In the genomic region with DNA sequence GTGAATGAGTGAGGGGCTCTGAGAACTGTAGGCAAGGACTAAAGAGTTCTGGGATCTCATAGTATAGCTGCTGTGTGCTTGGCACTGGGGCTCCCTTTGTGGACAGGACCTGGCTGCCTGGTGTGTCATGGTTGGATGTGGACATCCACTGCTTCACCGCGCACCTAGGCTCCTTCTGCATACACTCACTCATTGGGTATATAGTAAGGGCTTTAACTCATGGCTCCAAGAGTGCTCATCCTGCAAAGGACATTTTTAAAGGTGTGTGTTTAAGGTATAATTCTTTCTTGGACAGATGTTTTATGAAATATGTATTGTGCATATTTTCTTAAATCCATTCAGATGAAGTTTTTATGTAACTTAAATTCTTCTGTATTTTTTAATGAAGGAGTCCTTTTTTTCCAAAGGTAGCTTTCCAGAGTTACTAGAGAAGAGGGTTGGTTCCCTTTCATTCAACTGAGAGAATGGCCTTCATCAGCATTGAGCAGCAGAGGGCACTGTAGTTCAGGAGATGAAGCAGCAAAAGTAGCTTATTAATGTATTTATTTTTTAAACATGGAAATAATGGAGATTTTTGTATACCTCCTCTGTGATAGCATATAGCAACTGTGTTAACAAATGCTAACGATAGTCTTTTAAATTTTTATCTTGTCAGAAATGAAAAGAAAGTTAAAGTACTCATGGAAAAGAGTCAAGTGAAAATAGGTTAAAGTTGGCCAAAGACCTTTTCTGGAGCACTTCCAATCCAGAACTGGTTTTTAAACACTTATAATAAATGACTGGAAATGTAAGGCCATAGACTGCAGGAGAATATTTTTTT, we compare ENCODE assay signal across 7 cellular contexts. TPM values are rescaled to one million over a fixed set of nuclear protein-coding genes. Genes with fewer than 3 reads are reported as not detected.
DNase-seq lines count a peak whose midpoint lies in the region; ATAC-seq and TF ChIP-seq lines count a peak whose summit lies in the region.

No MANE protein-coding gene starts in this region.

- 0 out of 2 replicates have a peak, but pooled peaks cover 6% of the 10 kb centered on the region for H3F3A ChIP-seq in OCI-LY1 (ENCODE audit: insufficient read depth, low read length)

- TF ChIP-seq CTCF in OCI-LY1 (IDR thresholded peaks at IDR 0.05; ENCODE audit: low read length) (peak; percentile 88), gastrocnemius medialis (IDR thresholded peaks at IDR 0.05 in 4 of 5, conservative IDR thresholded peaks at IDR 0.05 in 1 of 5) (peak; percentile 60 to 83 (median 79))

- peak overlapping the region; percentile 22 for H3K27ac ChIP-seq in OCI-LY1 (ENCODE audit: low read depth, low read length, poor library complexity, severe bottlenecking)
- H3K27ac ChIP-seq in gastrocnemius medialis: peak overlapping the region in 3 of 4 donors; percentile 75 to 83 (median 76)

- H3K4me2 ChIP-seq in OCI-LY1 (ENCODE audit: low read length): no peak overlapping the region

- ATAC-seq in HG02763 (IDR thresholded peaks at IDR 0.05; ENCODE audit: unreplicated experiment) (peak; percentile 30), gastrocnemius medialis (no peak)

- H2AFZ ChIP-seq in OCI-LY1 (ENCODE audit: low read length): no peak overlapping the region

- H3K9me3 Mint-ChIP-seq in activated naive CD8-positive, alpha-beta T cell treated with anti-CD3 and anti-CD28 coated beads for 36 hours: peaks cover 13% of the 10 kb centered on the region

- H3K4me1 Mint-ChIP-seq in activated naive CD8-positive, alpha-beta T cell treated with anti-CD3 and anti-CD28 coated beads for 36 hours: peaks cover 73% of the 10 kb centered on the region

- H3K27ac Mint-ChIP-seq in activated naive CD8-positive, alpha-beta T cell treated with anti-CD3 and anti-CD28 coated beads for 36 hours: peak overlapping the region; percentile 88

- no peak for TF ChIP-seq POLR2A in gastrocnemius medialis (IDR thresholded peaks at IDR 0.05)

- intact Hi-C loops in head of caudate nucleus (cut with DNase I) (no loop called here), gastrocnemius medialis (cut with DNase I; ENCODE audit: low total_unique reads) (loop anchor here (1.0 kb wide), 1 partner anchor 260 kb away; no protein-coding TSS in a partner anchor)

- no peaks in the 10 kb centered on the region for H3K79me2 ChIP-seq in OCI-LY1 (ENCODE audit: insufficient read depth, low read length)

- peak overlapping the region; percentile 81 for H3K4me3 Mint-ChIP-seq in activated naive CD8-positive, alpha-beta T cell treated with anti-CD3 and anti-CD28 coated beads for 36 hours

- H3K27me3 ChIP-seq in OCI-LY1 (ENCODE audit: insufficient read depth, low read length) (no peaks in the 10 kb centered on the region), gastrocnemius medialis (no peaks in the 10 kb centered on the region)

- peaks cover 47% of the 10 kb centered on the region for H3K36me3 ChIP-seq in OCI-LY1 (ENCODE audit: insufficient read depth, low read length)
- H3K36me3 ChIP-seq in gastrocnemius medialis: no peaks in the 10 kb centered on the region

- H3K9me2 ChIP-seq in OCI-LY1 (ENCODE audit: low read depth, low read length): no peaks in the 10 kb centered on the region

- H3K9ac ChIP-seq in OCI-LY1 (ENCODE audit: low read length): no peak overlapping the region

- no peak overlapping the region for H3K4me3 ChIP-seq in OCI-LY1 (ENCODE audit: low read depth, low read length, poor library complexity, severe bottlenecking)
- no peak overlapping the region for H3K4me3 ChIP-seq in gastrocnemius medialis

- H4K20me1 ChIP-seq in OCI-LY1 (ENCODE audit: insufficient read depth, low read length): no peaks in the 10 kb centered on the region

- H3K36me3 Mint-ChIP-seq in activated naive CD8-positive, alpha-beta T cell treated with anti-CD3 and anti-CD28 coated beads for 36 hours: peaks cover 81% of the 10 kb centered on the region

- H3K4me1 ChIP-seq in OCI-LY1 (ENCODE audit: insufficient read depth, low read length, severe bottlenecking) (peaks cover 22% of the 10 kb centered on the region), gastrocnemius medialis (peaks cover 50 to 57% of the 10 kb centered on the region in 2 donors)

- DNase-seq in ELR (ENCODE audit: low read depth) (peak; percentile 65), head of caudate nucleus (peak in 37 of 42 donors; percentile 17 to 84 (median 61)), gastrocnemius medialis (peak in 1 of 2 donors; percentile 26), T1000 (lab: John Stamatoyannopoulos, UW) (no peak)
- peak; percentile 36 for DNase-seq in activated naive CD8-positive, alpha-beta T cell treated with anti-CD3 and anti-CD28 coated beads for 36 hours

- in situ Hi-C loops in gastrocnemius medialis (cut with MboI; ENCODE audit: low sequenced_read_pairs in 4 of 4): loop anchor here in 2 of 4 donors (25.0 kb wide), 2 partner anchors 897 to 1447 kb away; a partner anchor contains a TSS

- H3K9me3 ChIP-seq in OCI-LY1 (ENCODE audit: low read length) (0 out of 2 replicates have a peak, but pooled peaks cover 3% of the 10 kb centered on the region), gastrocnemius medialis (no peaks in the 10 kb centered on the region)

- H3K27me3 Mint-ChIP-seq in activated naive CD8-positive, alpha-beta T cell treated with anti-CD3 and anti-CD28 coated beads for 36 hours: no peaks in the 10 kb centered on the region

RNA-seq across cellular contexts. Expression of a gene that starts 25.2 kb away (rescaled TPM):
- total RNA-seq in activated naive CD8-positive, alpha-beta T cell treated with anti-CD3 and anti-CD28 coated beads for 36 hours: 10 to 100 TPM; 37.9 to 41.8 TPM
- total RNA-seq in gastrocnemius medialis: 10 to 100 TPM; 12.3 to 28.6 (median 17.1) TPM

RNA-seq across cellular contexts. Expression of a gene that starts 25.5 kb away (rescaled TPM):
- total RNA-seq in activated naive CD8-positive, alpha-beta T cell treated with anti-CD3 and anti-CD28 coated beads for 36 hours: 10 to 100 TPM; 28.2 to 28.7 TPM
- 10 to 100 TPM; 40.3 to 66.6 (median 44.2) TPM for total RNA-seq in gastrocnemius medialis
